ENCODE assay signal across 20 cellular contexts in genomic region chr4:61212788-61213187, GRCh38. TPM values are rescaled to one million over a fixed set of nuclear protein-coding genes. Genes with fewer than 3 reads are reported as not detected.
DNase-seq lines count a peak whose midpoint lies in the region; TF ChIP-seq lines count a peak whose summit lies in the region.
"Had no signal": no experiment of that assay in that cellular context is flagged by ENCODE, and none has a peak within 500 bp of the region (broad histone marks: within the 10 kb centered on the region; RNA-seq: fewer than 3 reads in every experiment).

No MANE protein-coding gene starts in this region.

- no peaks in the 10 kb centered on the region for H3K9me3 Mint-ChIP-seq in mesothelial cell of epicardium
- H3K9me3 Mint-ChIP-seq in endodermal cell = peaks cover 1% of the 10 kb centered on the region

- no peaks in the 10 kb centered on the region for H3K9me3 ChIP-seq in endodermal cell (ENCODE audit: control insufficient read depth, low read length)
- H3K9me3 ChIP-seq: BLaER1, HAP-1 had no signal

- H3K27ac Mint-ChIP-seq in mesothelial cell of epicardium = peak overlapping the region; percentile 60
- no peak overlapping the region for H3K27ac Mint-ChIP-seq in endodermal cell
- H3K27ac Mint-ChIP-seq: CD14-positive monocyte; CD4-positive, alpha-beta memory T cell had no signal

- 87 to 100% methylated on average over 1 to 2 of the region's 2 CpGs for WGBS in endodermal cell (ENCODE audit: insufficient coverage in 1 of 2, insufficient read length in 1 of 2), 2 experiments

- no peaks in the 10 kb centered on the region for H3K27me3 ChIP-seq in endodermal cell (ENCODE audit: control insufficient read depth, insufficient read depth, low read length, poor library complexity, severe bottlenecking)
- H3K27me3 ChIP-seq: BLaER1 had no signal

- DNase-seq in NCI-H526 (lab: John Stamatoyannopoulos, UW) (peak; percentile 7 to 23), SK-N-DZ (ENCODE audit: low spot score) (peak; percentile 15), mesothelial cell of epicardium (ENCODE audit: low spot score in 2 of 2, unreplicated experiment in 2 of 2) (no peak), superior temporal gyrus (ENCODE audit: extremely low spot score) (peak; percentile 29), midbrain (lab: John Stamatoyannopoulos, UW) (no peak), DMS79 treated with DMSO at 0.1 percent for 48 hours (lab: John Stamatoyannopoulos, UW) (no peak), endodermal cell (no peak)
- DNase-seq in effector CD8-positive, alpha-beta T cell (lab: John Stamatoyannopoulos, UW) = no peak
- DNase-seq: 8988T; CD4-positive, alpha-beta memory T cell; DMS153; DMS79; GF-D8; GM23248 had no signal

- no peak overlapping the region for H3K4me3 Mint-ChIP-seq in mesothelial cell of epicardium
- no peak overlapping the region for H3K4me3 Mint-ChIP-seq in endodermal cell
- H3K4me3 Mint-ChIP-seq: CD14-positive monocyte; CD4-positive, alpha-beta memory T cell had no signal

- TF ChIP-seq CTCF in mesothelial cell of epicardium (IDR thresholded peaks at IDR 0.05; ENCODE audit: unreplicated experiment) = no peak
- no peak for TF ChIP-seq CTCF in endodermal cell (conservative IDR thresholded peaks at IDR 0.05)

- H3K36me3 Mint-ChIP-seq in mesothelial cell of epicardium (peaks cover under 1% of the 10 kb centered on the region), endodermal cell (ENCODE audit: low read depth) (no peaks in the 10 kb centered on the region)
- H3K36me3 Mint-ChIP-seq: CD14-positive monocyte; CD4-positive, alpha-beta memory T cell had no signal

- no peak overlapping the region for H3K27ac ChIP-seq in endodermal cell (ENCODE audit: low read depth, low read length)
- H3K27ac ChIP-seq: BLaER1, GM23248, HL-60 had no signal

- H3K4me1 ChIP-seq in endodermal cell (ENCODE audit: control insufficient read depth, insufficient read depth, low read length) = peaks cover 3% of the 10 kb centered on the region
- H3K4me1 ChIP-seq: BLaER1, HAP-1 had no signal

- no peaks in the 10 kb centered on the region for H3K36me3 ChIP-seq in endodermal cell (ENCODE audit: control insufficient read depth, insufficient read depth, low read length)
- H3K36me3 ChIP-seq: BLaER1, HAP-1 had no signal

- peaks cover 36% of the 10 kb centered on the region for H3K4me1 Mint-ChIP-seq in mesothelial cell of epicardium
- H3K4me1 Mint-ChIP-seq in endodermal cell = peaks cover 20% of the 10 kb centered on the region
- H3K4me1 Mint-ChIP-seq: CD14-positive monocyte; CD4-positive, alpha-beta memory T cell had no signal

- H3K4me3 ChIP-seq in endodermal cell (ENCODE audit: low read length) = no peak overlapping the region
- H3K4me3 ChIP-seq: BLaER1, GM23248, HAP-1 had no signal

- no peak overlapping the region for H3K9ac ChIP-seq in endodermal cell (ENCODE audit: extremely low read depth, low read length, poor library complexity, severe bottlenecking)
- H3K9ac ChIP-seq: BLaER1, GM23248 had no signal

- H3K27me3 Mint-ChIP-seq in mesothelial cell of epicardium (ENCODE audit: low read depth) (no peaks in the 10 kb centered on the region), endodermal cell (ENCODE audit: insufficient read depth) (no peaks in the 10 kb centered on the region)
- H3K27me3 Mint-ChIP-seq: CD4-positive, alpha-beta memory T cell had no signal

RNA-seq across cellular contexts. Expression of gene ADGRL3, which starts 12.7 kb away (rescaled TPM):
- 13.5 and 17.9 TPM in 2 replicates for polyA plus RNA-seq in SK-N-DZ (2014; cell fraction: cytosol; rRNA removed)
- 6.2 and 6.4 TPM in 2 replicates for polyA plus RNA-seq in SK-N-DZ (2014; cell fraction: nucleus; rRNA removed)
- total RNA-seq in mesothelial cell of epicardium (64.7 to 70.1 TPM (median 68.3 TPM) in 3 replicates), endodermal cell (10 to 100 TPM in 1 of 2 donors, 1 to 10 TPM in 1; 9.9 to 10.3 TPM)
- 20.7 TPM for polyA plus RNA-seq in endodermal cell (2013, experiment 1 of 2)
- polyA plus RNA-seq in endodermal cell (2013, experiment 2 of 2) = 22.4 TPM
- total RNA-seq: A673; CD4-positive, alpha-beta memory T cell; GM23248; H4 had no signal
- polyA plus RNA-seq: CD14-positive monocyte; CD4-positive, alpha-beta memory T cell; GM23248 had no signal

Comparison
In these comparisons a context has a peak if more than half of its experiments do, and no peak if none do; other contexts are left out.
1. DNase-seq: peak in NCI-H526 (2 of 2), SK-N-DZ (single experiment) and superior temporal gyrus (single experiment); none in mesothelial cell of epicardium (0 of 2), midbrain (single experiment), DMS79 treated with DMSO at 0.1 percent for 48 hours (single experiment), effector CD8-positive, alpha-beta T cell (single experiment) and endodermal cell (single experiment).